In the genomic region with DNA sequence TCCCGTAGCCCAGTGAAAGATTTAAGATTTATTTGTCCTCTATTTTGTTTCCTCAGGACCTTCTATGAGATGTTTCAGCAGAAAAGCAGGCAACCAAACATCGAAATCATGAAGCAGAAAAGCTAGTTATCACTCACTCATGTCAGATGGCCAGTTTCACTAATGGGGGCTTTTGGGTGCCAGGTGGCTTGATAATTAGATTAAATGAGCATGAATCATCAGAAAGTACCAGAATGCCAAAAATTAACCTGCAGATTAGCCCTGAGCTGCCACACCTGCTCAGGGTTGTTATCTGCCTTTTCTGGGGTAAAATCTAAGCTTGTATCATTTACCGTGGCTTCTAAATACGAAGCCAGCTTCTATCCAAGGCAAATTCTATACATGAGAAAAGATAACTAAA, we compare ENCODE assay signal across 23 cellular contexts.
"Had no signal": no experiment of that assay in that cellular context is flagged by ENCODE, and none has a peak within 500 bp of the region (broad histone marks: within the 10 kb centered on the region; RNA-seq: fewer than 3 reads in every experiment).

No MANE protein-coding gene starts in this region.

- H3K36me3 Mint-ChIP-seq: naive thymus-derived CD8-positive, alpha-beta T cell; stimulated activated effector memory CD8-positive, alpha-beta T cell treated with anti-CD3 and anti-CD28 coated beads, Interleukin-12 subunit alpha, Interleukin-12 subunit beta, amount 100 ng/mL, for 72 hours; type B pancreatic cell had no signal

- H3K36me3 ChIP-seq: esophagus muscularis mucosa, lower lobe of right lung, ovary, sigmoid colon, tibial artery had no signal

- H3K4me1 ChIP-seq: esophagus muscularis mucosa, lower lobe of right lung, psoas muscle, sigmoid colon, tibial artery had no signal

- DNase-seq: dermis blood vessel endothelial cell; effector memory CD4-positive, alpha-beta T cell; foreskin melanocyte; head of caudate nucleus; left ventricle myocardium superior; lower lobe of right lung; naive thymus-derived CD8-positive, alpha-beta T cell; occipital lobe; ovary; posterior cingulate gyrus; psoas muscle; right cardiac atrium; sigmoid colon; stimulated activated CD4-positive, alpha-beta T cell treated with anti-CD3 and anti-CD28 coated beads, Interleukin-2, amount 100 ng/mL, for 24 hours; stimulated activated CD4-positive, alpha-beta T cell treated with anti-CD3 and anti-CD28 coated beads, Interleukin-4, amount 100 ng/mL, for 24 hours; stimulated activated naive CD8-positive, alpha-beta T cell treated with anti-CD3 and anti-CD28 coated beads, Interleukin-15, Interleukin-2, amounts not matched to agents 100 U/mL and 50 U/mL, for 24 hours; substantia nigra; testis; tibial artery had no signal

- H3K27ac ChIP-seq: coronary artery, esophagus muscularis mucosa, lower lobe of right lung, ovary, psoas muscle, sigmoid colon, testis, tibial artery had no signal

- H3K9me3 ChIP-seq: esophagus muscularis mucosa, lower lobe of right lung, ovary, psoas muscle, sigmoid colon, testis, tibial artery had no signal

- ATAC-seq: left ventricle myocardium superior; lower lobe of right lung; naive thymus-derived CD8-positive, alpha-beta T cell; psoas muscle; right cardiac atrium; stimulated activated effector memory CD8-positive, alpha-beta T cell treated with anti-CD3 and anti-CD28 coated beads, Interleukin-12 subunit alpha, Interleukin-12 subunit beta, amount 100 ng/mL, for 72 hours; stimulated activated naive CD8-positive, alpha-beta T cell treated with anti-CD3 and anti-CD28 coated beads, Interleukin-15, Interleukin-2, amounts not matched to agents 100 U/mL and 50 U/mL, for 24 hours had no signal

- H3K9me3 Mint-ChIP-seq: type B pancreatic cell had no signal

- H3K4me3 ChIP-seq: coronary artery, esophagus muscularis mucosa, lower lobe of right lung, ovary, psoas muscle, sigmoid colon, testis, tibial artery had no signal

- H3K27ac Mint-ChIP-seq: naive thymus-derived CD8-positive, alpha-beta T cell; stimulated activated effector memory CD8-positive, alpha-beta T cell treated with anti-CD3 and anti-CD28 coated beads, Interleukin-12 subunit alpha, Interleukin-12 subunit beta, amount 100 ng/mL, for 72 hours; type B pancreatic cell had no signal

- H3K4me3 Mint-ChIP-seq: naive thymus-derived CD8-positive, alpha-beta T cell; stimulated activated effector memory CD8-positive, alpha-beta T cell treated with anti-CD3 and anti-CD28 coated beads, Interleukin-12 subunit alpha, Interleukin-12 subunit beta, amount 100 ng/mL, for 72 hours; type B pancreatic cell had no signal

- H3K27me3 ChIP-seq: ovary, sigmoid colon, testis, tibial artery had no signal

- H3K4me1 Mint-ChIP-seq: naive thymus-derived CD8-positive, alpha-beta T cell; stimulated activated effector memory CD8-positive, alpha-beta T cell treated with anti-CD3 and anti-CD28 coated beads, Interleukin-12 subunit alpha, Interleukin-12 subunit beta, amount 100 ng/mL, for 72 hours had no signal
